In the genomic region with DNA sequence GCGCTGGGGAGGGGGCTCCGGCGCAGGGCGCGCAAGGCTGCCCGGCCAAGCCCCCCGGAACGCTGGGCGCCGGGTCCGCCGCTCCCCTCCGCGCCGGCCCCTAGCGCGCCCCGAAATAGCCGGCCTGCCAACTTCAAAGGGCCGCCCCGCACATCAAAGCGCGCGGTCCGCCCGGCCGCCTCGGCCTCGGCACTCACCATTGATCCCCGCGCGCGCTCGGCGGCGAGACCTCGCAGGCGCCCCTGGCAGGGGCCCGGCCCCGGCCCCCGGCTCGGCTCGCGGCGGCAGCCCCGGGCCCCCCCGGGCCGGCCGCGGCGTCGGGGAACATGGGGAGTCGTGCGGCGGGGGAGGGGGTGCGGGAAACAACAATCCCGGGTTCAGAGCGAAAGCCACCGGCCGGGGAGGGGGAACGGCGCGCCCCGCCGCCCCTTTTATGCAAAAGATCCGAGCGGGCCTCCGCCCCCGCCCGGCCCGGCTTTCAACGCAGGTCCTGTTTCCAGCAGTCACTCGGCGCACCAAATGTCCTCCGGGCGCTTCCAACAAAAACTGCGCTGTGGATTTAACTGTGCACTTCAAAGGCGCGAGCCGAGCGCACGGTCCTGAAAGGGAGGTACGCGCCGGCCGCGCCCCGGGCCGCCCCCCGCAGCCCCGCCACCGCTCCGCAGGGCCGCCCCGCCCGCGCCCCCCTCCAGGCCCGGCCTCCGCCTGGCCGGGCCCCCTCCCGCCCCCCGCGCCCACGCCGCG, we compare ENCODE assay signal across 8 cellular contexts. TPM values are rescaled to one million over a fixed set of nuclear protein-coding genes. Genes with fewer than 3 reads are reported as not detected.
DNase-seq lines count a peak whose midpoint lies in the region; ATAC-seq and TF ChIP-seq lines count a peak whose summit lies in the region.

No MANE protein-coding gene starts in this region.

- H3K4me1 ChIP-seq in SJCRH30 (peaks cover 18% of the 10 kb centered on the region), stomach smooth muscle (ENCODE audit: control insufficient read depth, insufficient read depth, low read length) (peaks cover 43% of the 10 kb centered on the region)

- H3K27ac ChIP-seq in SJCRH30 (peak overlapping the region; percentile 89), stomach smooth muscle (ENCODE audit: low read length) (peak overlapping the region; percentile 88)

- H3K9ac ChIP-seq in stomach smooth muscle (ENCODE audit: low read length in 2 of 2) = peak overlapping the region; percentile 69 to 79

- CTCF ChIA-PET in AG04449 (lab: Yijun Ruan, JAX) = interaction anchor here (0.6 kb wide), 1 partner anchor 223 kb away, joined by 3 read pairs; no protein-coding TSS in a partner anchor

- H3K36me3 ChIP-seq in SJCRH30 = 0 out of 2 replicates have a peak, but pooled peaks cover 2% of the 10 kb centered on the region
- H3K36me3 ChIP-seq in stomach smooth muscle (ENCODE audit: control insufficient read depth in 2 of 2, insufficient read depth in 2 of 2, low read length in 2 of 2) = peaks cover 0 to 6% of the 10 kb centered on the region in 2 donors

- no peak for TF ChIP-seq CTCF in AG04449 (IDR thresholded peaks at IDR 0.05; ENCODE audit: insufficient read depth, low read length, missing control alignments)

- H3K4me3 ChIP-seq in AG04449 (ENCODE audit: low read depth, low read length) = peak overlapping the region; percentile 66
- peak overlapping the region; percentile 94 for H3K4me3 ChIP-seq in SJCRH30
- H3K4me3 ChIP-seq in stomach smooth muscle (ENCODE audit: low read length in 2 of 2) = peak overlapping the region in 1 of 2 donors; percentile 82

- in situ Hi-C loops in KBM-7 (cut with MboI; ENCODE audit: low pct_unique_long_range_greater_than_20kb, low sequenced_read_pairs) = no loop called here

- H3K27me3 ChIP-seq in SJCRH30 (no peaks in the 10 kb centered on the region), stomach smooth muscle (ENCODE audit: control insufficient read depth in 1 of 2, insufficient read depth in 2 of 2, low read length in 2 of 2) (no peaks in the 10 kb centered on the region)

- no peaks in the 10 kb centered on the region for H3K9me3 ChIP-seq in SJCRH30 (replicated peaks)
- no peaks in the 10 kb centered on the region for H3K9me3 ChIP-seq in stomach smooth muscle (ENCODE audit: control insufficient read depth in 2 of 2, low read length in 2 of 2)

- DNase-seq in AG04449 (ENCODE audit: low read depth, low spot score) (no peak), KBM-7 (peak; percentile 78), SJCRH30 (peak; percentile 90 to 93), germinal center (ENCODE audit: low spot score) (peak; percentile 62), non-pigmented ciliary epithelial cell (ENCODE audit: low read depth) (peak; percentile 51)
- peak; percentile 82 for DNase-seq in activated naive CD4-positive, alpha-beta T cell treated with anti-CD3 and anti-CD28 coated beads, Interleukin-2, amount 50 U/mL, for 16 hours

- POLR2A ChIA-PET in AG04449 (lab: Yijun Ruan, JAX) = no interaction called here

- ATAC-seq in GM19372 (IDR thresholded peaks at IDR 0.05; ENCODE audit: low read depth, unreplicated experiment) = peak; percentile 37

RNA-seq across cellular contexts. Expression of gene AXIN2, which starts 0.6 kb away (rescaled TPM):
- total RNA-seq in SJCRH30 (2014; rRNA removed; shearing (Covaris generic)) = 6.5 and 8.5 TPM in 2 replicates
